ENCODE assay signal across 8 cellular contexts in genomic region chr12:123270380-123271181, GRCh38. TPM values are rescaled to one million over a fixed set of nuclear protein-coding genes. Genes with fewer than 3 reads are reported as not detected.
DNase-seq lines count a peak whose midpoint lies in the region; ATAC-seq, FAIRE-seq and TF ChIP-seq lines count a peak whose summit lies in the region.

No MANE protein-coding gene starts in this region.

- H3K79me2 ChIP-seq in DND-41 (ENCODE audit: insufficient read depth, low read length), result peaks cover 47% of the 10 kb centered on the region

- H3K4me1 ChIP-seq in DND-41 (ENCODE audit: insufficient read depth, low read length), result peaks cover 30% of the 10 kb centered on the region
- H3K4me1 ChIP-seq in left lung, result peaks cover 12 to 41% of the 10 kb centered on the region in 2 donors
- peaks cover 28% of the 10 kb centered on the region for H3K4me1 ChIP-seq in stomach smooth muscle (ENCODE audit: control insufficient read depth, insufficient read depth, low read length)

- no peaks in the 10 kb centered on the region for H3K9me3 ChIP-seq in DND-41 (ENCODE audit: insufficient read depth, low read length, severe bottlenecking)
- no peaks in the 10 kb centered on the region for H3K9me3 ChIP-seq in left lung
- H3K9me3 ChIP-seq in stomach smooth muscle (ENCODE audit: control insufficient read depth in 2 of 2, low read length in 2 of 2), result no peaks in the 10 kb centered on the region

- intact Hi-C loops in left lung (cut with DNase I), result no loop called here

- H3K4me3 ChIP-seq in DND-41 (ENCODE audit: low read depth in 1 of 2, low read length in 2 of 2), result peak overlapping the region; percentile 36 to 63; a peak in 3 of 4 replicates
- peak overlapping the region; percentile 75 to 82 for H3K4me3 ChIP-seq in cardiac fibroblast (replicated peaks in 1 of 2; ENCODE audit: low read depth in 2 of 2, low read length in 2 of 2)
- peak overlapping the region; percentile 67 to 74 for H3K4me3 ChIP-seq in left lung
- H3K4me3 ChIP-seq in stomach smooth muscle (ENCODE audit: low read length in 2 of 2), result peak overlapping the region; percentile 78 to 88

- H3K36me3 ChIP-seq in DND-41 (ENCODE audit: insufficient read depth, low read length), result peaks cover 24% of the 10 kb centered on the region
- peaks cover 0 to 15% of the 10 kb centered on the region in 2 donors for H3K36me3 ChIP-seq in left lung
- peaks cover 0 to 5% of the 10 kb centered on the region in 2 donors for H3K36me3 ChIP-seq in stomach smooth muscle (ENCODE audit: control insufficient read depth in 2 of 2, insufficient read depth in 2 of 2, low read length in 2 of 2)

- peak overlapping the region; percentile 80 for H3K4me2 ChIP-seq in DND-41 (ENCODE audit: insufficient read depth, low read length)

- H3K9ac ChIP-seq in DND-41 (ENCODE audit: low read depth, low read length), result peak overlapping the region; percentile 82
- peak overlapping the region; percentile 64 to 68 for H3K9ac ChIP-seq in stomach smooth muscle (ENCODE audit: low read length in 2 of 2)

- H3K27ac ChIP-seq in DND-41 (ENCODE audit: low read length) (peak overlapping the region; percentile 38), left lung (peak overlapping the region; percentile 78 to 81), stomach smooth muscle (ENCODE audit: low read length) (peak overlapping the region; percentile 71)

- H3K27me3 ChIP-seq in DND-41 (ENCODE audit: insufficient read depth, low read length, poor library complexity), result no peaks in the 10 kb centered on the region
- no peaks in the 10 kb centered on the region for H3K27me3 ChIP-seq in left lung
- H3K27me3 ChIP-seq in stomach smooth muscle (ENCODE audit: control insufficient read depth in 1 of 2, insufficient read depth in 2 of 2, low read length in 2 of 2), result no peaks in the 10 kb centered on the region

- peak overlapping the region; percentile 82 for H2AFZ ChIP-seq in DND-41 (ENCODE audit: low read depth, low read length)

- FAIRE-seq in GM19239 (lab: Jason Lieb, UNC), result no peak

- TF ChIP-seq CTCF in DND-41 (IDR thresholded peaks at IDR 0.05; ENCODE audit: borderline replicate concordance, extremely low read depth, low read length, poor library complexity, severe bottlenecking) (no peak), cardiac fibroblast (IDR thresholded peaks at IDR 0.05; ENCODE audit: low read depth, low read length) (no peak), left lung (IDR thresholded peaks at IDR 0.05) (peak in 1 of 2 donors; percentile 2)

- DNase-seq in DND-41 (peak; percentile 47), NCI-H69 (lab: John Stamatoyannopoulos, UW) (peak; percentile 78), cardiac fibroblast (ENCODE audit: low read depth in 2 of 2) (peak; percentile 50 to 53), left lung (peak; percentile 47 to 82), GM19239 (ENCODE audit: insufficient read length, low spot score) (no peak), NCI-H1930 (lab: John Stamatoyannopoulos, UW) (no peak)

- peaks cover 14% of the 10 kb centered on the region; the same call in 1 of the 2 replicates for H4K20me1 ChIP-seq in DND-41 (ENCODE audit: insufficient read depth, low read length)

- peak; percentile 35 for ATAC-seq in DND-41 (ENCODE audit: insufficient read depth, low read depth)
- peak; percentile 5 for ATAC-seq in GM21619 (IDR thresholded peaks at IDR 0.05; ENCODE audit: unreplicated experiment)
- ATAC-seq in left lung, result peak; percentile 16

RNA-seq across cellular contexts. Expression of gene CDK2AP1, which starts 1.1 kb away (rescaled TPM):
- 100 to 1,000 TPM; 145 to 154 TPM for total RNA-seq in left lung

RNA-seq across cellular contexts. Expression of gene MTRFR, which starts 37.3 kb away (rescaled TPM):
- total RNA-seq in left lung, result 10 to 100 TPM; 13.2 to 13.3 TPM

RNA-seq across cellular contexts. Expression of gene MPHOSPH9, which starts 37.6 kb away (rescaled TPM):
- 10 to 100 TPM; 27.6 to 28.1 TPM for total RNA-seq in left lung

Comparison
In these comparisons a context has a peak if more than half of its experiments do, and no peak if none do; other contexts are left out.
1. DNase-seq: peak in DND-41 (single experiment), NCI-H69 (single experiment), cardiac fibroblast (2 of 2) and left lung (2 of 2); none in GM19239 (single experiment) and NCI-H1930 (0 of 2).
2. Peak in every context shown above with its lines, with median percentiles within 50 percentile points of each other: ATAC-seq, H3K27ac ChIP-seq and H3K4me3 ChIP-seq.